ENCODE assay signal across 30 cellular contexts in the genomic region with DNA sequence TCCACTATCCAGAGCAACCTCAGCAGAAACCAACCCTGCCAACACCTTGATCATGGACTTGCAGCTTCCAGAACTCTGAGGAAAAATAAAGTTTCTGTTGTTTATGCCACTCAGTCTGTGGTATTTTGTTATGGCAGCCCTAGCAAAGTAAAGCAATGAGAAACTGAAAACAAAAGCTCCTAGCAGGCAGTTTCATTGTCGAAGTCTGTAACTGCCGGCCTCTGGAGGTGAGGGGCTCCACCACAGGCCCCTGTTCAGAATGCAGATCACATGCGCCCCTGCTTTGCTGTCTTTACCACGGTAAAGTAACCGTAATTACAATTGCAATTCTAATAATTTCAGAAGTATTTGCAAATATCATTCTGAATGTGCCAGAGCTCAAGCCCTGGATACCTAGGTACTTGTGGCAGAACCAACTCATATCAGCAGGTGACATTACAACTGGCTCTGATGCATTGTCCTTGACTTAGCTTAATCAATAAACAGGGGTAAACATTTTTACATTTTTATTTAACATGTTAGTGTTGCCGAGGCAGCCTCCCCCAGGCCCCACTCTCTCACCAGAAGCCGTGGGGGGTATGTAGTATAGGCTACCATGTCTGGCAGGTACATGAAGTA.
DNase-seq lines count a peak whose midpoint lies in the region; ATAC-seq and TF ChIP-seq lines count a peak whose summit lies in the region.
"Had no signal": no experiment of that assay in that cellular context is flagged by ENCODE, and none has a peak within 500 bp of the region (broad histone marks: within the 10 kb centered on the region; RNA-seq: fewer than 3 reads in every experiment).

No MANE protein-coding gene starts in this region.

- peak overlapping the region; percentile 63 for H3K27ac Mint-ChIP-seq in activated CD4-positive, alpha-beta T cell treated with anti-CD3 and anti-CD28 coated beads, Interleukin-2, amount 10 ng/mL, durations not matched to agents 7 days and 5 days
- peak overlapping the region; percentile 65 for H3K27ac Mint-ChIP-seq in activated T-helper 2 cell treated with anti-CD3 and anti-CD28 coated beads, Interferon-gamma antibody, Interleukin-2, Interleukin-4, amounts not matched to agents 10 μg/mL and 5 μg/mL and 100 μg/mL, durations not matched to agents 14 hours and 24 hours and 36 hours

- H3K4me1 ChIP-seq in neutrophil (ENCODE audit: control insufficient read depth in 1 of 2, insufficient read depth in 1 of 2, low read depth in 1 of 2, low read length in 1 of 2), result peaks cover 19 to 20% of the 10 kb centered on the region in 2 experiments
- H3K4me1 ChIP-seq: colonic mucosa, pancreas, testis had no signal

- intact Hi-C loops in activated T-helper 2 cell treated with anti-CD3 and anti-CD28 coated beads, Interferon-gamma antibody, Interleukin-2, Interleukin-4, amounts not matched to agents 10 μg/mL and 5 μg/mL and 100 μg/mL, durations not matched to agents 14 hours and 24 hours and 36 hours (cut with micrococcal nuclease), result no loop called here

- peaks cover 42% of the 10 kb centered on the region for H3K36me3 ChIP-seq in neutrophil
- H3K36me3 ChIP-seq: cardiac muscle cell, colonic mucosa, MG63, pancreas had no signal

- CTCF ChIA-PET in activated CD4-positive, alpha-beta T cell treated with anti-CD3 and anti-CD28 coated beads, Interleukin-2, amount 10 ng/mL, durations not matched to agents 7 days and 5 days (lab: Charles Lee), result interaction anchor here (0.7 to 1.3 kb wide), 3 partner anchors 33 to 98 kb away, joined by 3 to 4 read pairs (median 3); no protein-coding TSS in a partner anchor
- CTCF ChIA-PET in RWPE1 (lab: Yijun Ruan, JAX), result interaction anchor here (0.6 kb wide), 1 partner anchor 496 kb away, joined by 4 read pairs; no protein-coding TSS in a partner anchor

- H3K27ac ChIP-seq in neutrophil, result peak overlapping the region; percentile 20
- H3K27ac ChIP-seq in RWPE1, result no peak overlapping the region
- H3K27ac ChIP-seq: cardiac muscle cell, colonic mucosa, HL-60, pancreas, testis had no signal

- H3K9me3 Mint-ChIP-seq in activated CD4-positive, alpha-beta T cell treated with anti-CD3 and anti-CD28 coated beads, Interleukin-2, amount 10 ng/mL, durations not matched to agents 7 days and 5 days, result no peaks in the 10 kb centered on the region
- peaks cover 5% of the 10 kb centered on the region for H3K9me3 Mint-ChIP-seq in activated T-helper 2 cell treated with anti-CD3 and anti-CD28 coated beads, Interferon-gamma antibody, Interleukin-2, Interleukin-4, amounts not matched to agents 10 μg/mL and 5 μg/mL and 100 μg/mL, durations not matched to agents 14 hours and 24 hours and 36 hours

- no peak overlapping the region for H3K4me3 Mint-ChIP-seq in activated CD4-positive, alpha-beta T cell treated with anti-CD3 and anti-CD28 coated beads, Interleukin-2, amount 10 ng/mL, durations not matched to agents 7 days and 5 days
- no peak overlapping the region for H3K4me3 Mint-ChIP-seq in activated T-helper 2 cell treated with anti-CD3 and anti-CD28 coated beads, Interferon-gamma antibody, Interleukin-2, Interleukin-4, amounts not matched to agents 10 μg/mL and 5 μg/mL and 100 μg/mL, durations not matched to agents 14 hours and 24 hours and 36 hours (ENCODE audit: low read depth)
- H3K4me3 Mint-ChIP-seq: activated naive CD8-positive, alpha-beta T cell treated with anti-CD3 and anti-CD28 coated beads, Interleukin-2, amount 10 ng/mL, durations not matched to agents 7 days and 5 days had no signal

- TF ChIP-seq CTCF in neutrophil (IDR thresholded peaks at IDR 0.05) (no peak), RWPE1 (conservative IDR thresholded peaks at IDR 0.05; ENCODE audit: low read depth) (no peak)

- no peaks in the 10 kb centered on the region for H3K9me3 ChIP-seq in neutrophil
- H3K9me3 ChIP-seq: colonic mucosa, MG63, pancreas, testis had no signal

- POLR2A ChIA-PET in activated CD4-positive, alpha-beta T cell treated with anti-CD3 and anti-CD28 coated beads, Interleukin-2, amount 10 ng/mL, durations not matched to agents 7 days and 5 days (lab: Charles Lee), result no interaction called here
- POLR2A ChIA-PET in RWPE1 (lab: Yijun Ruan, JAX; ENCODE audit: low non-redundant PET), result no interaction called here

- H3K27me3 Mint-ChIP-seq in activated CD4-positive, alpha-beta T cell treated with anti-CD3 and anti-CD28 coated beads, Interleukin-2, amount 10 ng/mL, durations not matched to agents 7 days and 5 days, result no peaks in the 10 kb centered on the region
- H3K27me3 Mint-ChIP-seq in activated T-helper 2 cell treated with anti-CD3 and anti-CD28 coated beads, Interferon-gamma antibody, Interleukin-2, Interleukin-4, amounts not matched to agents 10 μg/mL and 5 μg/mL and 100 μg/mL, durations not matched to agents 14 hours and 24 hours and 36 hours (ENCODE audit: low read depth), result no peaks in the 10 kb centered on the region
- H3K27me3 Mint-ChIP-seq: activated naive CD8-positive, alpha-beta T cell treated with anti-CD3 and anti-CD28 coated beads, Interleukin-2, amount 10 ng/mL, durations not matched to agents 7 days and 5 days had no signal

- DNase-seq in activated CD4-positive, alpha-beta T cell treated with anti-CD3 and anti-CD28 coated beads, Interleukin-2, amount 10 ng/mL, durations not matched to agents 7 days and 5 days, result no peak
- DNase-seq in activated CD4-positive, alpha-beta T cell treated with anti-CD3 and anti-CD28 coated beads for 1 hour, result no peak
- DNase-seq in activated T-helper 2 cell treated with anti-CD3 and anti-CD28 coated beads, Interferon-gamma antibody, Interleukin-2, Interleukin-4, amounts not matched to agents 10 μg/mL and 5 μg/mL and 100 μg/mL, durations not matched to agents 14 hours and 24 hours and 36 hours (ENCODE audit: low spot score), result no peak
- DNase-seq in COR-L47 (lab: John Stamatoyannopoulos, UW) (no peak), RWPE1 (ENCODE audit: low spot score) (no peak)
- DNase-seq: activated CD4-positive, alpha-beta T cell treated with anti-CD3 and anti-CD28 coated beads, Interleukin-2, amount 50 U/mL, for 1 hour; activated naive CD8-positive, alpha-beta T cell treated with anti-CD3 and anti-CD28 coated beads, Interleukin-2, amount 10 ng/mL, durations not matched to agents 7 days and 5 days; colonic mucosa; effector CD8-positive, alpha-beta T cell; EL; erythroblast; H7; hypothalamus; KG1; left cardiac atrium; MG63; NCI-H1105 treated with DMSO at 0.1 percent for 48 hours; NCI-H2029 treated with DMSO at 0.1 percent for 48 hours; NCI-H2227 treated with DMSO at 0.1 percent for 48 hours; NCI-H526; pancreas; retina; Right ventricle myocardium superior; stimulated activated naive CD4-positive, alpha-beta T cell treated with Interleukin-2 at 50 U/mL for 16 hours; testis had no signal

- peaks cover 37% of the 10 kb centered on the region for H3K4me1 Mint-ChIP-seq in activated CD4-positive, alpha-beta T cell treated with anti-CD3 and anti-CD28 coated beads, Interleukin-2, amount 10 ng/mL, durations not matched to agents 7 days and 5 days
- peaks cover 26% of the 10 kb centered on the region for H3K4me1 Mint-ChIP-seq in activated T-helper 2 cell treated with anti-CD3 and anti-CD28 coated beads, Interferon-gamma antibody, Interleukin-2, Interleukin-4, amounts not matched to agents 10 μg/mL and 5 μg/mL and 100 μg/mL, durations not matched to agents 14 hours and 24 hours and 36 hours (ENCODE audit: low read depth)

- peaks cover 59% of the 10 kb centered on the region for H3K36me3 Mint-ChIP-seq in activated CD4-positive, alpha-beta T cell treated with anti-CD3 and anti-CD28 coated beads, Interleukin-2, amount 10 ng/mL, durations not matched to agents 7 days and 5 days (ENCODE audit: low read depth)
- H3K36me3 Mint-ChIP-seq in activated T-helper 2 cell treated with anti-CD3 and anti-CD28 coated beads, Interferon-gamma antibody, Interleukin-2, Interleukin-4, amounts not matched to agents 10 μg/mL and 5 μg/mL and 100 μg/mL, durations not matched to agents 14 hours and 24 hours and 36 hours (ENCODE audit: low read depth), result peaks cover 67% of the 10 kb centered on the region

- no peak overlapping the region for H3K4me3 ChIP-seq in neutrophil (ENCODE audit: low read depth in 1 of 2, low read length in 1 of 2)
- H3K4me3 ChIP-seq: cardiac muscle cell, colonic mucosa, MG63, pancreas, testis had no signal

- peak; percentile 58 for ATAC-seq in GM19395 (IDR thresholded peaks at IDR 0.05; ENCODE audit: unreplicated experiment)
- ATAC-seq in HG02938 (IDR thresholded peaks at IDR 0.05; ENCODE audit: unreplicated experiment), result no peak
- ATAC-seq: left cardiac atrium, pancreas had no signal

- no peaks in the 10 kb centered on the region for H3K27me3 ChIP-seq in neutrophil
- H3K27me3 ChIP-seq: cardiac muscle cell, colonic mucosa, pancreas, testis had no signal
